In the genomic region with DNA sequence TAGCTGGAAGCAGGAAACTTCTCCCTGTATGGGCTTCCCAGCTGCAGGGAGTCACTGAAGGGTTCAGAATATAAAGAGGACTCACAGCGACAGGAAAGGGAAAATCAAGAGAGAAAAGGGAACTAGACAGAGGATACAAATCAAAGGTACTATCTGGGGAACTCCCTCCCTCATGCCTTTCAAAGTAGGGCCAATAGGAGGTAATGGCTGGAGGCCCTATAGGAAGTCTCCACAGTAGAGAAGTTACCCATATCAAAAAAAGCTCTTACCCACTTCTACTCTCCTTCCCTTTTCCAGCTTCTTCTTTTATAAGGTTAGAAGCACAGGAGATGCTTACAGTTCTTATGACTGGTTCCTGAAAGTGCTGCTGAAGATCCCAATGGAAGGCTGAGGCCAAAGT, we compare ENCODE assay signal across 17 cellular contexts. TPM values are rescaled to one million over a fixed set of nuclear protein-coding genes. Genes with fewer than 3 reads are reported as not detected.
DNase-seq lines count a peak whose midpoint lies in the region; ATAC-seq and TF ChIP-seq lines count a peak whose summit lies in the region.
"Had no signal": no experiment of that assay in that cellular context is flagged by ENCODE, and none has a peak within 500 bp of the region (broad histone marks: within the 10 kb centered on the region; RNA-seq: fewer than 3 reads in every experiment).

No MANE protein-coding gene starts in this region.

- no peak overlapping the region for H3K14ac ChIP-seq in neuronal stem cell (ENCODE audit: low read length)

- no peak overlapping the region for H3K27ac ChIP-seq in body of pancreas
- peak overlapping the region; percentile 24 for H3K27ac ChIP-seq in neural cell (ENCODE audit: low read length)
- no peak overlapping the region for H3K27ac ChIP-seq in neuronal stem cell (replicated peaks; ENCODE audit: low read length)
- H3K27ac ChIP-seq: psoas muscle had no signal

- H3K4me2 ChIP-seq in neural cell (ENCODE audit: low read length) = no peak overlapping the region
- H3K4me2 ChIP-seq in neuronal stem cell (ENCODE audit: insufficient read depth, low read length, poor library complexity, severe bottlenecking) = no peak overlapping the region

- no peak for TF ChIP-seq CTCF in body of pancreas (IDR thresholded peaks at IDR 0.05)
- TF ChIP-seq CTCF in neural cell (IDR thresholded peaks at IDR 0.05; ENCODE audit: poor library complexity, severe bottlenecking) = no peak

- no peaks in the 10 kb centered on the region for H3K79me2 ChIP-seq in neural cell (replicated peaks; ENCODE audit: insufficient read depth, low read length)

- no peak overlapping the region for H4K8ac ChIP-seq in neuronal stem cell (ENCODE audit: low read depth, low read length)

- no peak overlapping the region for H2BK120ac ChIP-seq in neuronal stem cell (ENCODE audit: low read depth, low read length)

- H3K4me3 ChIP-seq in body of pancreas = no peak overlapping the region
- H3K4me3 ChIP-seq in neural cell (ENCODE audit: low read length) = no peak overlapping the region
- H3K4me3 ChIP-seq in neuronal stem cell (ENCODE audit: low read length in 2 of 2) = no peak overlapping the region
- H3K4me3 ChIP-seq: psoas muscle had no signal

- no peak overlapping the region for H2BK15ac ChIP-seq in neuronal stem cell (ENCODE audit: low read length)

- ATAC-seq in GM18861 (IDR thresholded peaks at IDR 0.05; ENCODE audit: unreplicated experiment) (peak; percentile 56), body of pancreas (no peak)
- ATAC-seq: psoas muscle had no signal

- H2BK12ac ChIP-seq in neuronal stem cell (ENCODE audit: low read length) = no peak overlapping the region

- H3K4me1 ChIP-seq in body of pancreas = no peaks in the 10 kb centered on the region
- peaks cover 9% of the 10 kb centered on the region in 2 donors for H3K4me1 ChIP-seq in neuronal stem cell (ENCODE audit: control insufficient read depth in 2 of 2, insufficient read depth in 1 of 2, low read depth in 1 of 2, low read length in 2 of 2)
- H3K4me1 ChIP-seq: psoas muscle had no signal

- no peak overlapping the region for H2AK5ac ChIP-seq in neuronal stem cell (ENCODE audit: low read depth, low read length)

- no peaks in the 10 kb centered on the region for H4K20me1 ChIP-seq in neural cell (ENCODE audit: insufficient read depth)

- no peak overlapping the region for H3K4ac ChIP-seq in neuronal stem cell (ENCODE audit: low read length)

- H4K91ac ChIP-seq in neuronal stem cell (ENCODE audit: low read depth, low read length, poor library complexity) = no peak overlapping the region

- H3K27me3 ChIP-seq in body of pancreas (no peaks in the 10 kb centered on the region), neural cell (ENCODE audit: insufficient read depth, low read depth, low read length) (no peaks in the 10 kb centered on the region), neuronal stem cell (ENCODE audit: control insufficient read depth in 3 of 3, insufficient read depth in 3 of 3, low read depth in 1 of 3, low read length in 3 of 3) (peaks cover 0 to 18% (median 0%) of the 10 kb centered on the region in 3 experiments)

- no peaks in the 10 kb centered on the region for H3K79me1 ChIP-seq in neuronal stem cell (ENCODE audit: low read depth, low read length)

- H3K9me3 ChIP-seq in body of pancreas = no peaks in the 10 kb centered on the region
- no peaks in the 10 kb centered on the region for H3K9me3 ChIP-seq in neural cell (ENCODE audit: low read length)
- H3K9me3 ChIP-seq in neuronal stem cell (replicated peaks in 1 of 2; ENCODE audit: control insufficient read depth in 2 of 2, insufficient read depth in 1 of 2, low read depth in 1 of 2, low read length in 2 of 2) = peaks cover 0 to 7% of the 10 kb centered on the region in 2 donors
- H3K9me3 ChIP-seq: psoas muscle had no signal

- H2AFZ ChIP-seq in neural cell (ENCODE audit: low read depth, low read length) (no peak overlapping the region), neuronal stem cell (ENCODE audit: low read length) (no peak overlapping the region)

- H3K23ac ChIP-seq in neuronal stem cell (ENCODE audit: low read depth, low read length, poor library complexity) = no peak overlapping the region

- no peak for TF ChIP-seq EP300 in neural cell (conservative IDR thresholded peaks at IDR 0.05; ENCODE audit: poor library complexity, severe bottlenecking)

- WGBS in body of pancreas, 2 donors = 45 to 71% methylated on average over 1 of the region's 1 CpG
- no CpG with 5 or more reads among the region's 1 CpG for WGBS in neuronal stem cell (ENCODE audit: extremely low coverage in 2 of 2, insufficient read length in 2 of 2, insufficient replicate concordance in 1 of 2), 2 donors

- no peak overlapping the region for H2BK5ac ChIP-seq in neuronal stem cell (ENCODE audit: low read length)

- intact Hi-C loops in body of pancreas (cut with DNase I) = no loop called here

- TF ChIP-seq RAD21 in neural cell (conservative IDR thresholded peaks at IDR 0.05) = no peak

- peak in 2 of 3 donors; percentile 26 to 33 for TF ChIP-seq POLR2A in body of pancreas (IDR thresholded peaks at IDR 0.05)

- H3K9ac ChIP-seq in neural cell (ENCODE audit: low read length) (no peak overlapping the region), neuronal stem cell (ENCODE audit: low read depth, low read length, poor library complexity) (no peak overlapping the region)

- H3K18ac ChIP-seq in neuronal stem cell (ENCODE audit: low read length) = no peak overlapping the region

- DNase-seq in NOMO-1 treated with DMSO at 0.1 percent for 48 hours (lab: John Stamatoyannopoulos, UW; ENCODE audit: unreplicated experiment) = peak; percentile 90
- no peak for DNase-seq in body of pancreas
- DNase-seq in neuronal stem cell (ENCODE audit: low spot score) = no peak
- no peak for DNase-seq in OCI-M2 (lab: John Stamatoyannopoulos, UW; ENCODE audit: unreplicated experiment)
- no peak for DNase-seq in hypothalamus (lab: John Stamatoyannopoulos, UW)
- no peak for DNase-seq in NCI-H2107 treated with DMSO at 0.1 percent for 48 hours (lab: John Stamatoyannopoulos, UW; ENCODE audit: unreplicated experiment)
- DNase-seq: activated naive CD4-positive, alpha-beta T cell treated with anti-CD3 and anti-CD28 coated beads for 36 hours; C1 segment of cervical spinal cord; foreskin fibroblast; immature natural killer cell; IMR-90; NCI-H1436; NCI-H446 treated with DMSO at 0.1 percent for 48 hours; psoas muscle; stimulated activated CD4-positive, alpha-beta T cell treated with anti-CD3 and anti-CD28 coated beads, Interleukin-1b, Interleukin-23, amount 100 ng/mL, for 48 hours had no signal

- H3K36me3 ChIP-seq in body of pancreas (replicated peaks in 1 of 2; ENCODE audit: insufficient read depth in 1 of 2, low read depth in 2 of 2) (no peaks in the 10 kb centered on the region), neural cell (ENCODE audit: insufficient read depth, low read length) (no peaks in the 10 kb centered on the region), neuronal stem cell (replicated peaks in 1 of 2; ENCODE audit: control insufficient read depth in 2 of 2, insufficient read depth in 2 of 2, low read length in 2 of 2) (no peaks in the 10 kb centered on the region)

- no peaks in the 10 kb centered on the region for H3F3A ChIP-seq in neural cell (ENCODE audit: insufficient read depth, low read length, poor library complexity, severe bottlenecking)

- no peaks in the 10 kb centered on the region for H3K9me2 ChIP-seq in neural cell (ENCODE audit: insufficient read depth, low read length)

TF ChIP-seq in neural cell, 6 proteins besides CTCF, POLR2A, EP300 and RAD21:
- TF ChIP-seq MXI1 (conservative IDR thresholded peaks at IDR 0.05; ENCODE audit: poor library complexity, severe bottlenecking) (no peak), TAF1 (IDR thresholded peaks at IDR 0.05; ENCODE audit: low read depth) (no peak), EZH2 (IDR thresholded peaks at IDR 0.05; ENCODE audit: borderline replicate concordance, insufficient read depth, low read length, poor library complexity, severe bottlenecking) (no peak), POLR2AphosphoS5 (IDR thresholded peaks at IDR 0.05) (no peak), SMC3 (conservative IDR thresholded peaks at IDR 0.05; ENCODE audit: poor library complexity) (no peak), REST (IDR thresholded peaks at IDR 0.05; ENCODE audit: borderline replicate concordance) (no peak)

RNA-seq across cellular contexts. Expression of gene FMN1, which starts 43.5 kb away (rescaled TPM):
- 10 to 100 TPM; 13.7 to 17.1 TPM for total RNA-seq in body of pancreas
- polyA plus RNA-seq in neural cell = 0.26 and 0.40 TPM in 2 replicates
- polyA minus RNA-seq in neural cell = 2.2 and 3.5 TPM in 2 replicates
- polyA plus RNA-seq in neuronal stem cell (2013, experiment 1 of 2) = 0.56 TPM
- polyA plus RNA-seq in neuronal stem cell (2013, experiment 2 of 2) = 0.39 TPM
- polyA plus RNA-seq: immature natural killer cell had no signal
